In genomic region chr15:71660501-71660900, GRCh38 we compare ENCODE assay signal across 1 cellular context.
TF ChIP-seq lines count a peak whose summit lies in the region.

No MANE protein-coding gene starts in this region.

TF ChIP-seq in HepG2, 621 proteins besides CTCF, POLR2A, EP300 and RAD21 (continued from another document):
- no peak for TF ChIP-seq REST (IDR thresholded peaks at IDR 0.05; ENCODE audit: borderline replicate concordance in 1 of 2, low read depth in 1 of 2, low read length in 2 of 2)
- peak; percentile 95 for TF ChIP-seq ZBTB38 (CRISPR knock-in tag; IDR thresholded peaks at IDR 0.05)
- TF ChIP-seq, protein P1, sequence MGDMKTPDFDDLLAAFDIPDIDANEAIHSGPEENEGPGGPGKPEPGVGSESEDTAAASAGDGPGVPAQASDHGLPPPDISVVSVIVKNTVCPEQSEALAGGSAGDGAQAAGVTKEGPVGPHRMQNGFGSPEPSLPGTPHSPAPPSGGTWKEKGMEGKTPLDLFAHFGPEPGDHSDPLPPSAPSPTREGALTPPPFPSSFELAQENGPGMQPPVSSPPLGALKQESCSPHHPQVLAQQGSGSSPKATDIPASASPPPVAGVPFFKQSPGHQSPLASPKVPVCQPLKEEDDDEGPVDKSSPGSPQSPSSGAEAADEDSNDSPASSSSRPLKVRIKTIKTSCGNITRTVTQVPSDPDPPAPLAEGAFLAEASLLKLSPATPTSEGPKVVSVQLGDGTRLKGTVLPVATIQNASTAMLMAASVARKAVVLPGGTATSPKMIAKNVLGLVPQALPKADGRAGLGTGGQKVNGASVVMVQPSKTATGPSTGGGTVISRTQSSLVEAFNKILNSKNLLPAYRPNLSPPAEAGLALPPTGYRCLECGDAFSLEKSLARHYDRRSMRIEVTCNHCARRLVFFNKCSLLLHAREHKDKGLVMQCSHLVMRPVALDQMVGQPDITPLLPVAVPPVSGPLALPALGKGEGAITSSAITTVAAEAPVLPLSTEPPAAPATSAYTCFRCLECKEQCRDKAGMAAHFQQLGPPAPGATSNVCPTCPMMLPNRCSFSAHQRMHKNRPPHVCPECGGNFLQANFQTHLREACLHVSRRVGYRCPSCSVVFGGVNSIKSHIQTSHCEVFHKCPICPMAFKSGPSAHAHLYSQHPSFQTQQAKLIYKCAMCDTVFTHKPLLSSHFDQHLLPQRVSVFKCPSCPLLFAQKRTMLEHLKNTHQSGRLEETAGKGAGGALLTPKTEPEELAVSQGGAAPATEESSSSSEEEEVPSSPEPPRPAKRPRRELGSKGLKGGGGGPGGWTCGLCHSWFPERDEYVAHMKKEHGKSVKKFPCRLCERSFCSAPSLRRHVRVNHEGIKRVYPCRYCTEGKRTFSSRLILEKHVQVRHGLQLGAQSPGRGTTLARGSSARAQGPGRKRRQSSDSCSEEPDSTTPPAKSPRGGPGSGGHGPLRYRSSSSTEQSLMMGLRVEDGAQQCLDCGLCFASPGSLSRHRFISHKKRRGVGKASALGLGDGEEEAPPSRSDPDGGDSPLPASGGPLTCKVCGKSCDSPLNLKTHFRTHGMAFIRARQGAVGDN (CRISPR knock-in tag; IDR thresholded peaks at IDR 0.05), result peak; percentile 46
- 0 out of 2 replicates have a peak, but pooled peaks have one; percentile 27 for TF ChIP-seq NCOA1 (CRISPR knock-in tag; IDR thresholded peaks at IDR 0.05)
- 0 out of 2 replicates have a peak, but pooled peaks have one; percentile 34 for TF ChIP-seq SMAD9 (CRISPR knock-in tag; IDR thresholded peaks at IDR 0.05)
- TF ChIP-seq KLF6 (CRISPR knock-in tag; IDR thresholded peaks at IDR 0.05), result no peak
- TF ChIP-seq ZNF552 (CRISPR knock-in tag; IDR thresholded peaks at IDR 0.05; ENCODE audit: borderline replicate concordance), result no peak
- TF ChIP-seq KDM2A (CRISPR knock-in tag; IDR thresholded peaks at IDR 0.05; ENCODE audit: borderline replicate concordance, low read depth), result 0 out of 2 replicates have a peak, but pooled peaks have one; percentile 12
TF ChIP-seq in HepG2: peak in this region for 8.
